In the genomic region with DNA sequence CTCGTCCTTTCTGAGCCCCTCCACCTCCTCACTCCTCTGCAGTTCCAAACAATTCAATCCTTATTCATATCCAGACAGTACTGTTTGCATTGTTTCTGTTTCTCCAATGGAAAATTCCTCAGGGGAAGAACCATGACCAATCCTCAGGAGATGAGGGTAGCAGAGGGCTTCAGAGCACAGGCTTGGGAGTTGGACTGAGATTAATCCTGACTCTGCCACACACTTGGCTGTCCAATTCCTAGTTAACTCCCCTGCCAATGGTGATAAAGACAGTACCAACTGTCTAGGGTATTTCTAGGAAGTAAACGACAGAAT, we compare ENCODE assay signal across 1 cellular context.
TF ChIP-seq lines count a peak whose summit lies in the region.

No MANE protein-coding gene starts in this region.

TF ChIP-seq in WTC11, 78 proteins besides CTCF, POLR2A, EP300 and RAD21 (continued from another document):
- TF ChIP-seq, protein P1, sequence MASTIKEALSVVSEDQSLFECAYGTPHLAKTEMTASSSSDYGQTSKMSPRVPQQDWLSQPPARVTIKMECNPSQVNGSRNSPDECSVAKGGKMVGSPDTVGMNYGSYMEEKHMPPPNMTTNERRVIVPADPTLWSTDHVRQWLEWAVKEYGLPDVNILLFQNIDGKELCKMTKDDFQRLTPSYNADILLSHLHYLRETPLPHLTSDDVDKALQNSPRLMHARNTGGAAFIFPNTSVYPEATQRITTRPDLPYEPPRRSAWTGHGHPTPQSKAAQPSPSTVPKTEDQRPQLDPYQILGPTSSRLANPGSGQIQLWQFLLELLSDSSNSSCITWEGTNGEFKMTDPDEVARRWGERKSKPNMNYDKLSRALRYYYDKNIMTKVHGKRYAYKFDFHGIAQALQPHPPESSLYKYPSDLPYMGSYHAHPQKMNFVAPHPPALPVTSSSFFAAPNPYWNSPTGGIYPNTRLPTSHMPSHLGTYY (CRISPR knock-in tag; IDR thresholded peaks at IDR 0.05), result no peak
- no peak for TF ChIP-seq ESRRA (CRISPR knock-in tag; IDR thresholded peaks at IDR 0.05; ENCODE audit: borderline replicate concordance)
- TF ChIP-seq KAT7 (CRISPR knock-in tag; IDR thresholded peaks at IDR 0.05; ENCODE audit: borderline replicate concordance), result no peak
- TF ChIP-seq, protein P2, sequence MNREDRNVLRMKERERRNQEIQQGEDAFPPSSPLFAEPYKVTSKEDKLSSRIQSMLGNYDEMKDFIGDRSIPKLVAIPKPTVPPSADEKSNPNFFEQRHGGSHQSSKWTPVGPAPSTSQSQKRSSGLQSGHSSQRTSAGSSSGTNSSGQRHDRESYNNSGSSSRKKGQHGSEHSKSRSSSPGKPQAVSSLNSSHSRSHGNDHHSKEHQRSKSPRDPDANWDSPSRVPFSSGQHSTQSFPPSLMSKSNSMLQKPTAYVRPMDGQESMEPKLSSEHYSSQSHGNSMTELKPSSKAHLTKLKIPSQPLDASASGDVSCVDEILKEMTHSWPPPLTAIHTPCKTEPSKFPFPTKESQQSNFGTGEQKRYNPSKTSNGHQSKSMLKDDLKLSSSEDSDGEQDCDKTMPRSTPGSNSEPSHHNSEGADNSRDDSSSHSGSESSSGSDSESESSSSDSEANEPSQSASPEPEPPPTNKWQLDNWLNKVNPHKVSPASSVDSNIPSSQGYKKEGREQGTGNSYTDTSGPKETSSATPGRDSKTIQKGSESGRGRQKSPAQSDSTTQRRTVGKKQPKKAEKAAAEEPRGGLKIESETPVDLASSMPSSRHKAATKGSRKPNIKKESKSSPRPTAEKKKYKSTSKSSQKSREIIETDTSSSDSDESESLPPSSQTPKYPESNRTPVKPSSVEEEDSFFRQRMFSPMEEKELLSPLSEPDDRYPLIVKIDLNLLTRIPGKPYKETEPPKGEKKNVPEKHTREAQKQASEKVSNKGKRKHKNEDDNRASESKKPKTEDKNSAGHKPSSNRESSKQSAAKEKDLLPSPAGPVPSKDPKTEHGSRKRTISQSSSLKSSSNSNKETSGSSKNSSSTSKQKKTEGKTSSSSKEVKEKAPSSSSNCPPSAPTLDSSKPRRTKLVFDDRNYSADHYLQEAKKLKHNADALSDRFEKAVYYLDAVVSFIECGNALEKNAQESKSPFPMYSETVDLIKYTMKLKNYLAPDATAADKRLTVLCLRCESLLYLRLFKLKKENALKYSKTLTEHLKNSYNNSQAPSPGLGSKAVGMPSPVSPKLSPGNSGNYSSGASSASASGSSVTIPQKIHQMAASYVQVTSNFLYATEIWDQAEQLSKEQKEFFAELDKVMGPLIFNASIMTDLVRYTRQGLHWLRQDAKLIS (CRISPR knock-in tag; IDR thresholded peaks at IDR 0.05; ENCODE audit: borderline replicate concordance), result no peak
- no peak for TF ChIP-seq SP1 (CRISPR knock-in tag; conservative IDR thresholded peaks at IDR 0.05)
- no peak for TF ChIP-seq FOXK1 (CRISPR knock-in tag; IDR thresholded peaks at IDR 0.05)
- no peak for TF ChIP-seq TEAD4 (CRISPR knock-in tag; IDR thresholded peaks at IDR 0.05)
TF ChIP-seq in WTC11: peak in this region for 0.
